In genomic region chr3:129286081-129286480, GRCh38 we compare ENCODE assay signal across 19 cellular contexts. TPM values are rescaled to one million over a fixed set of nuclear protein-coding genes. Genes with fewer than 3 reads are reported as not detected.
A peak's percentile ranks its signal among the peaks of the same experiment; 100 is the strongest.
DNase-seq lines count a peak whose midpoint lies in the region; ATAC-seq and TF ChIP-seq lines count a peak whose summit lies in the region.
"Had no signal": no experiment of that assay in that cellular context is flagged by ENCODE, and none has a peak within 500 bp of the region (broad histone marks: within the 10 kb centered on the region; RNA-seq: fewer than 3 reads in every experiment).

No MANE protein-coding gene starts in this region.

- intact Hi-C loops in psoas muscle (cut with DNase I): no loop called here

- TF ChIP-seq CTCF in tibial nerve (IDR thresholded peaks at IDR 0.05) (no peak), psoas muscle (IDR thresholded peaks at IDR 0.05) (no peak)

- TF ChIP-seq EP300 in tibial nerve (IDR thresholded peaks at IDR 0.05): no peak

- TF ChIP-seq POLR2A in tibial nerve (IDR thresholded peaks at IDR 0.05): no peak

- peaks cover 5% of the 10 kb centered on the region for H3K36me3 Mint-ChIP-seq in activated naive CD8-positive, alpha-beta T cell
- H3K36me3 Mint-ChIP-seq in activated naive CD8-positive, alpha-beta T cell treated with anti-CD3 and anti-CD28 coated beads for 36 hours: peaks cover 23% of the 10 kb centered on the region
- peaks cover 28% of the 10 kb centered on the region for H3K36me3 Mint-ChIP-seq in activated naive CD8-positive, alpha-beta T cell treated with anti-CD3 and anti-CD28 coated beads, Interleukin-2, amount 50 U/mL, for 24 hours (ENCODE audit: low read depth)
- peaks cover 95% of the 10 kb centered on the region for H3K36me3 Mint-ChIP-seq in stimulated activated effector memory CD8-positive, alpha-beta T cell treated with anti-CD3 and anti-CD28 coated beads, Interleukin-12 subunit alpha, Interleukin-12 subunit beta, amount 100 ng/mL, for 72 hours

- peak overlapping the region; percentile 54 for H3K27ac Mint-ChIP-seq in activated naive CD8-positive, alpha-beta T cell
- H3K27ac Mint-ChIP-seq in activated naive CD8-positive, alpha-beta T cell treated with anti-CD3 and anti-CD28 coated beads for 36 hours: no peak overlapping the region
- H3K27ac Mint-ChIP-seq in activated naive CD8-positive, alpha-beta T cell treated with anti-CD3 and anti-CD28 coated beads, Interleukin-2, amount 50 U/mL, for 24 hours: peak overlapping the region; percentile 3
- peak overlapping the region; percentile 56 for H3K27ac Mint-ChIP-seq in stimulated activated effector memory CD8-positive, alpha-beta T cell treated with anti-CD3 and anti-CD28 coated beads, Interleukin-12 subunit alpha, Interleukin-12 subunit beta, amount 100 ng/mL, for 72 hours
- H3K27ac Mint-ChIP-seq: H9 had no signal

- no peak overlapping the region for H3K4me3 Mint-ChIP-seq in activated naive CD8-positive, alpha-beta T cell
- H3K4me3 Mint-ChIP-seq in activated naive CD8-positive, alpha-beta T cell treated with anti-CD3 and anti-CD28 coated beads for 36 hours: no peak overlapping the region
- no peak overlapping the region for H3K4me3 Mint-ChIP-seq in activated naive CD8-positive, alpha-beta T cell treated with anti-CD3 and anti-CD28 coated beads, Interleukin-2, amount 50 U/mL, for 24 hours
- H3K4me3 Mint-ChIP-seq in stimulated activated effector memory CD8-positive, alpha-beta T cell treated with anti-CD3 and anti-CD28 coated beads, Interleukin-12 subunit alpha, Interleukin-12 subunit beta, amount 100 ng/mL, for 72 hours: no peak overlapping the region
- H3K4me3 Mint-ChIP-seq: H9 had no signal

- WGBS in tibial nerve, 2 donors: 91 to 96% methylated on average over 2 of the region's 2 CpGs
- WGBS in psoas muscle, 3 donors: 75 to 87% (median 79%) methylated on average over 2 of the region's 2 CpGs

- H3K36me3 ChIP-seq in tibial nerve (peaks cover 0 to 56% (median 0%) of the 10 kb centered on the region in 3 donors), psoas muscle (ENCODE audit: insufficient read depth in 1 of 2, low read depth in 1 of 2) (peaks cover 6 to 35% of the 10 kb centered on the region in 2 donors)

- H3K27me3 ChIP-seq in tibial nerve (no peaks in the 10 kb centered on the region), psoas muscle (ENCODE audit: insufficient read depth in 3 of 3, low read length in 2 of 3) (no peaks in the 10 kb centered on the region)
- H3K27me3 ChIP-seq: Peyer's patch had no signal

- H3K9me3 ChIP-seq in tibial nerve (no peaks in the 10 kb centered on the region), psoas muscle (no peaks in the 10 kb centered on the region)
- H3K9me3 ChIP-seq: Peyer's patch, SK-N-SH had no signal

- H3K27ac ChIP-seq in tibial nerve: no peak overlapping the region
- H3K27ac ChIP-seq in psoas muscle: no peak overlapping the region
- H3K27ac ChIP-seq: C4-2B, Peyer's patch had no signal

- no peaks in the 10 kb centered on the region for H3K9me3 Mint-ChIP-seq in activated naive CD8-positive, alpha-beta T cell (ENCODE audit: low read depth)
- no peaks in the 10 kb centered on the region for H3K9me3 Mint-ChIP-seq in activated naive CD8-positive, alpha-beta T cell treated with anti-CD3 and anti-CD28 coated beads for 36 hours
- no peaks in the 10 kb centered on the region for H3K9me3 Mint-ChIP-seq in activated naive CD8-positive, alpha-beta T cell treated with anti-CD3 and anti-CD28 coated beads, Interleukin-2, amount 50 U/mL, for 24 hours
- no peaks in the 10 kb centered on the region for H3K9me3 Mint-ChIP-seq in stimulated activated effector memory CD8-positive, alpha-beta T cell treated with anti-CD3 and anti-CD28 coated beads, Interleukin-12 subunit alpha, Interleukin-12 subunit beta, amount 100 ng/mL, for 72 hours
- H3K9me3 Mint-ChIP-seq: H9 had no signal

- H3K27me3 Mint-ChIP-seq in activated naive CD8-positive, alpha-beta T cell: no peaks in the 10 kb centered on the region
- H3K27me3 Mint-ChIP-seq in activated naive CD8-positive, alpha-beta T cell treated with anti-CD3 and anti-CD28 coated beads for 36 hours: no peaks in the 10 kb centered on the region
- peaks cover 1% of the 10 kb centered on the region for H3K27me3 Mint-ChIP-seq in activated naive CD8-positive, alpha-beta T cell treated with anti-CD3 and anti-CD28 coated beads, Interleukin-2, amount 50 U/mL, for 24 hours

- peaks cover 45% of the 10 kb centered on the region for H3K4me1 Mint-ChIP-seq in activated naive CD8-positive, alpha-beta T cell (ENCODE audit: low read depth)
- peaks cover 42% of the 10 kb centered on the region for H3K4me1 Mint-ChIP-seq in activated naive CD8-positive, alpha-beta T cell treated with anti-CD3 and anti-CD28 coated beads for 36 hours
- H3K4me1 Mint-ChIP-seq in activated naive CD8-positive, alpha-beta T cell treated with anti-CD3 and anti-CD28 coated beads, Interleukin-2, amount 50 U/mL, for 24 hours: peaks cover 39% of the 10 kb centered on the region
- peaks cover 21% of the 10 kb centered on the region for H3K4me1 Mint-ChIP-seq in stimulated activated effector memory CD8-positive, alpha-beta T cell treated with anti-CD3 and anti-CD28 coated beads, Interleukin-12 subunit alpha, Interleukin-12 subunit beta, amount 100 ng/mL, for 72 hours

- no peak for ATAC-seq in activated naive CD8-positive, alpha-beta T cell treated with anti-CD3 and anti-CD28 coated beads, Interleukin-2, amount 50 U/mL, for 24 hours
- ATAC-seq in stimulated activated effector memory CD8-positive, alpha-beta T cell treated with anti-CD3 and anti-CD28 coated beads, Interleukin-12 subunit alpha, Interleukin-12 subunit beta, amount 100 ng/mL, for 72 hours: no peak
- no peak for ATAC-seq in psoas muscle
- ATAC-seq: Right ventricle myocardium inferior had no signal

- H3K4me1 ChIP-seq in tibial nerve (peaks cover 0 to 23% (median 2%) of the 10 kb centered on the region in 4 donors), psoas muscle (no peaks in the 10 kb centered on the region)

- no peak overlapping the region for H3K4me3 ChIP-seq in tibial nerve
- H3K4me3 ChIP-seq in psoas muscle: no peak overlapping the region
- H3K4me3 ChIP-seq: Peyer's patch had no signal

- DNase-seq in activated naive CD8-positive, alpha-beta T cell treated with anti-CD3 and anti-CD28 coated beads for 36 hours: no peak
- DNase-seq in NCI-H524 (lab: John Stamatoyannopoulos, UW): peak; percentile 99 to 100
- no peak for DNase-seq in activated naive CD8-positive, alpha-beta T cell treated with anti-CD3 and anti-CD28 coated beads, Interleukin-2, amount 50 U/mL, for 24 hours
- DNase-seq in stimulated activated effector memory CD8-positive, alpha-beta T cell treated with anti-CD3 and anti-CD28 coated beads, Interleukin-12 subunit alpha, Interleukin-12 subunit beta, amount 100 ng/mL, for 72 hours (ENCODE audit: low spot score in 2 of 2): no peak
- no peak for DNase-seq in activated CD4-positive, alpha-beta T cell treated with anti-CD3 and anti-CD28 coated beads for 48 hours
- no peak for DNase-seq in tibial nerve (ENCODE audit: low spot score in 2 of 2)
- DNase-seq in psoas muscle: no peak
- DNase-seq: DMS53, H9, IMR-90, Kasumi-1, NCI-H187, NCI-H446 treated with DMSO at 0.1 percent for 48 hours, NCI-H774, Peyer's patch, SK-N-SH had no signal

RNA-seq across cellular contexts. Expression of gene HMCES, which starts 7.4 kb away (rescaled TPM):
- 10 to 100 TPM; 83.6 to 83.7 TPM for total RNA-seq in activated naive CD8-positive, alpha-beta T cell treated with anti-CD3 and anti-CD28 coated beads for 36 hours
- 10 to 100 TPM; 18.2 to 36.7 (median 27.9) TPM for total RNA-seq in tibial nerve
- total RNA-seq in psoas muscle: 10 to 100 TPM; 33.9 to 37.4 (median 37.0) TPM
- polyA plus RNA-seq in psoas muscle: 10 to 100 TPM; 32.6 to 35.7 (median 34.5) TPM

RNA-seq across cellular contexts. Expression of gene COPG1, which starts 36.7 kb away (rescaled TPM):
- 100 to 1,000 TPM; 128 to 132 TPM for total RNA-seq in activated naive CD8-positive, alpha-beta T cell treated with anti-CD3 and anti-CD28 coated beads for 36 hours
- 100 to 1,000 TPM in 2 of 4 donors, 10 to 100 TPM in 2; 72.6 to 124 (median 88.1) TPM for total RNA-seq in tibial nerve
- total RNA-seq in psoas muscle: 10 to 100 TPM; 59.7 to 85.6 (median 65.4) TPM
- 10 to 100 TPM; 58.4 to 96.1 (median 66.9) TPM for polyA plus RNA-seq in psoas muscle

Comparison
In these comparisons a context has a peak if more than half of its experiments do, and no peak if none do; other contexts are left out.
1. DNase-seq: peak in NCI-H524 (2 of 2); none in activated naive CD8-positive, alpha-beta T cell treated with anti-CD3 and anti-CD28 coated beads for 36 hours (single experiment), activated naive CD8-positive, alpha-beta T cell treated with anti-CD3 and anti-CD28 coated beads, Interleukin-2, amount 50 U/mL, for 24 hours (single experiment), stimulated activated effector memory CD8-positive, alpha-beta T cell treated with anti-CD3 and anti-CD28 coated beads, Interleukin-12 subunit alpha, Interleukin-12 subunit beta, amount 100 ng/mL, for 72 hours (0 of 2), activated CD4-positive, alpha-beta T cell treated with anti-CD3 and anti-CD28 coated beads for 48 hours (single experiment), tibial nerve (0 of 2) and psoas muscle (0 of 2).